In genomic region chr7:91306266-91306665, GRCh38 we compare ENCODE assay signal across 24 cellular contexts.
"Had no signal": no experiment of that assay in that cellular context is flagged by ENCODE, and none has a peak within 500 bp of the region (broad histone marks: within the 10 kb centered on the region; RNA-seq: fewer than 3 reads in every experiment).

No MANE protein-coding gene starts in this region.

- H3K27me3 ChIP-seq: brain microvascular endothelial cell, Peyer's patch, SJSA1 had no signal

- H3K36me3 Mint-ChIP-seq: activated naive CD4-positive, alpha-beta T cell treated with anti-CD3 and anti-CD28 coated beads, Interleukin-2, amount 10 ng/mL, durations not matched to agents 7 days and 5 days; activated naive CD8-positive, alpha-beta T cell treated with anti-CD3 and anti-CD28 coated beads for 36 hours had no signal

- H3K4me1 Mint-ChIP-seq: activated CD4-positive, alpha-beta memory T cell treated with anti-CD3 and anti-CD28 coated beads, Interleukin-2, amount 10 ng/mL, durations not matched to agents 7 days and 5 days; activated CD4-positive, alpha-beta T cell treated with anti-CD3 and anti-CD28 coated beads for 36 hours; activated naive CD4-positive, alpha-beta T cell treated with anti-CD3 and anti-CD28 coated beads, Interleukin-2, amount 10 ng/mL, durations not matched to agents 7 days and 5 days; activated naive CD8-positive, alpha-beta T cell treated with anti-CD3 and anti-CD28 coated beads for 36 hours had no signal

- H3K4me3 Mint-ChIP-seq: activated CD4-positive, alpha-beta memory T cell treated with anti-CD3 and anti-CD28 coated beads, Interleukin-2, amount 10 ng/mL, durations not matched to agents 7 days and 5 days; activated CD4-positive, alpha-beta T cell treated with anti-CD3 and anti-CD28 coated beads for 36 hours; activated naive CD4-positive, alpha-beta T cell treated with anti-CD3 and anti-CD28 coated beads, Interleukin-2, amount 10 ng/mL, durations not matched to agents 7 days and 5 days; activated naive CD8-positive, alpha-beta T cell treated with anti-CD3 and anti-CD28 coated beads for 36 hours; T-helper 2 cell treated with Interferon-gamma antibody and Interleukin-4, amounts not matched to agents 5 μg/mL and 100 μg/mL, for 36 hours had no signal

- H3K36me3 ChIP-seq: brain microvascular endothelial cell, Peyer's patch, SJSA1 had no signal

- ATAC-seq: activated CD4-positive, alpha-beta T cell treated with anti-CD3 and anti-CD28 coated beads for 36 hours; SK-N-SH treated with all-trans-retinoic acid at 6 μM for 48 hours had no signal

- H3K27me3 Mint-ChIP-seq: activated CD4-positive, alpha-beta memory T cell treated with anti-CD3 and anti-CD28 coated beads, Interleukin-2, amount 10 ng/mL, durations not matched to agents 7 days and 5 days; activated naive CD4-positive, alpha-beta T cell treated with anti-CD3 and anti-CD28 coated beads, Interleukin-2, amount 10 ng/mL, durations not matched to agents 7 days and 5 days had no signal

- H3K27ac Mint-ChIP-seq: activated CD4-positive, alpha-beta memory T cell treated with anti-CD3 and anti-CD28 coated beads, Interleukin-2, amount 10 ng/mL, durations not matched to agents 7 days and 5 days; activated CD4-positive, alpha-beta T cell treated with anti-CD3 and anti-CD28 coated beads for 36 hours; activated naive CD4-positive, alpha-beta T cell treated with anti-CD3 and anti-CD28 coated beads, Interleukin-2, amount 10 ng/mL, durations not matched to agents 7 days and 5 days; activated naive CD8-positive, alpha-beta T cell treated with anti-CD3 and anti-CD28 coated beads for 36 hours; activated T-helper 2 cell treated with anti-CD3 and anti-CD28 coated beads, Interferon-gamma antibody, Interleukin-2, Interleukin-4, amounts not matched to agents 10 μg/mL and 5 μg/mL and 100 μg/mL, durations not matched to agents 14 hours and 24 hours and 36 hours; T-helper 2 cell treated with Interferon-gamma antibody and Interleukin-4, amounts not matched to agents 5 μg/mL and 100 μg/mL, for 36 hours had no signal

- H3K4me3 ChIP-seq: Peyer's patch, SJSA1 had no signal

- DNase-seq: activated CD4-positive, alpha-beta memory T cell treated with anti-CD3 and anti-CD28 coated beads, Interleukin-2, amount 10 ng/mL, durations not matched to agents 7 days and 5 days; activated CD4-positive, alpha-beta T cell treated with anti-CD3 and anti-CD28 coated beads for 36 hours; activated CD4-positive, alpha-beta T cell treated with anti-CD3 and anti-CD28 coated beads, Interleukin-2, amount 50 U/mL, for 1 hour; activated gamma-delta T cell treated with Interleukin-2 at 50 U/mL for 16 hours; activated naive CD4-positive, alpha-beta T cell treated with anti-CD3 and anti-CD28 coated beads, Interleukin-2, amount 10 ng/mL, durations not matched to agents 7 days and 5 days; activated naive CD8-positive, alpha-beta T cell treated with anti-CD3 and anti-CD28 coated beads for 36 hours; activated T-cell treated with anti-CD3 and anti-CD28 coated beads for 4 hours; activated T-cell treated with anti-CD3 and anti-CD28 coated beads, Interleukin-2, amount 50 U/mL, for 48 hours; brain microvascular endothelial cell; cerebellar nuclear complex; MM.1S; NCI-H1105 treated with DMSO at 0.1 percent for 48 hours; NCI-H1436 treated with DMSO at 0.1 percent for 48 hours; NCI-H187; NCI-H2081; NCI-H446; Peyer's patch; SHP77; SW 1271 had no signal

- H3K9me3 Mint-ChIP-seq: activated CD4-positive, alpha-beta memory T cell treated with anti-CD3 and anti-CD28 coated beads, Interleukin-2, amount 10 ng/mL, durations not matched to agents 7 days and 5 days; activated naive CD4-positive, alpha-beta T cell treated with anti-CD3 and anti-CD28 coated beads, Interleukin-2, amount 10 ng/mL, durations not matched to agents 7 days and 5 days; activated naive CD8-positive, alpha-beta T cell treated with anti-CD3 and anti-CD28 coated beads for 36 hours; activated T-helper 2 cell treated with anti-CD3 and anti-CD28 coated beads, Interferon-gamma antibody, Interleukin-2, Interleukin-4, amounts not matched to agents 10 μg/mL and 5 μg/mL and 100 μg/mL, durations not matched to agents 14 hours and 24 hours and 36 hours; T-helper 2 cell treated with Interferon-gamma antibody and Interleukin-4, amounts not matched to agents 5 μg/mL and 100 μg/mL, for 36 hours had no signal

- H3K27ac ChIP-seq: brain microvascular endothelial cell, Peyer's patch, SJSA1, VCaP had no signal
